Comparison of ENCODE assay signal across 9 cellular contexts in genomic region chr2:27888790-27889189, GRCh38. TPM values are rescaled to one million over a fixed set of nuclear protein-coding genes. Genes with fewer than 3 reads are reported as not detected.
DNase-seq lines count a peak whose midpoint lies in the region; ATAC-seq, FAIRE-seq and TF ChIP-seq lines count a peak whose summit lies in the region.
"Had no signal": no experiment of that assay in that cellular context is flagged by ENCODE, and none has a peak within 500 bp of the region (broad histone marks: within the 10 kb centered on the region; RNA-seq: fewer than 3 reads in every experiment).

No MANE protein-coding gene starts in this region.

- peak overlapping the region; percentile 65 to 88 for H3K9ac ChIP-seq in liver (ENCODE audit: low read depth in 1 of 2, low read length in 2 of 2)

- WGBS in right cardiac atrium, result 46% methylated on average over 3 of the region's 3 CpGs
- WGBS in liver, result 61% methylated on average over 3 of the region's 3 CpGs
- WGBS in pancreas, 2 donors, result 53 to 56% methylated on average over 3 of the region's 3 CpGs

- intact Hi-C loops in right cardiac atrium (cut with DNase I), result no loop called here
- intact Hi-C loops in ascending aorta (cut with DNase I), result loop anchor here (5.0 kb wide), 1 partner anchor 454 kb away; no protein-coding TSS in a partner anchor
- intact Hi-C loops in pancreas (cut with DNase I), result no loop called here

- TF ChIP-seq RAD21 in liver (IDR thresholded peaks at IDR 0.05), result no peak

- no peak for FAIRE-seq in pancreas (lab: Jason Lieb, UNC)

- H3K9me3 ChIP-seq in right atrium auricular region (no peaks in the 10 kb centered on the region), right cardiac atrium (ENCODE audit: control insufficient read depth, low read length) (no peaks in the 10 kb centered on the region), ascending aorta (no peaks in the 10 kb centered on the region), liver (ENCODE audit: control insufficient read depth in 4 of 4, low read length in 3 of 4) (no peaks in the 10 kb centered on the region), pancreas (no peaks in the 10 kb centered on the region)

- H3K27me3 ChIP-seq in right atrium auricular region, result no peaks in the 10 kb centered on the region
- H3K27me3 ChIP-seq in right cardiac atrium (ENCODE audit: control insufficient read depth, insufficient read depth), result no peaks in the 10 kb centered on the region
- H3K27me3 ChIP-seq in ascending aorta, result no peaks in the 10 kb centered on the region
- H3K27me3 ChIP-seq in liver (ENCODE audit: control insufficient read depth in 4 of 4, insufficient read depth in 4 of 4, low read length in 3 of 4), result no peaks in the 10 kb centered on the region
- H3K27me3 ChIP-seq in pancreas, result no peaks in the 10 kb centered on the region

- DNase-seq in right atrium auricular region (ENCODE audit: low spot score) (no peak), right cardiac atrium (no peak), ascending aorta (ENCODE audit: low spot score in 2 of 2) (no peak), pancreas (no peak), NCI-H446 (lab: John Stamatoyannopoulos, UW) (no peak), COR-L47 (lab: John Stamatoyannopoulos, UW) (no peak), Kasumi-1 (lab: John Stamatoyannopoulos, UW) (no peak)
- DNase-seq: cortex of kidney had no signal

- H3K27ac ChIP-seq in right atrium auricular region, result peak overlapping the region; percentile 96 to 98
- no peak overlapping the region for H3K27ac ChIP-seq in right cardiac atrium (ENCODE audit: low read length)
- H3K27ac ChIP-seq in ascending aorta, result peak overlapping the region; percentile 90 to 95
- peak overlapping the region; percentile 99 for H3K27ac ChIP-seq in liver (ENCODE audit: low read depth in 1 of 2, low read length in 2 of 2)
- H3K27ac ChIP-seq in pancreas, result no peak overlapping the region

- ATAC-seq in right cardiac atrium, result no peak
- no peak for ATAC-seq in pancreas

- H3K36me3 ChIP-seq in right atrium auricular region, result no peaks in the 10 kb centered on the region
- no peaks in the 10 kb centered on the region for H3K36me3 ChIP-seq in ascending aorta
- H3K36me3 ChIP-seq in liver (ENCODE audit: control insufficient read depth in 4 of 4, insufficient read depth in 3 of 4, low read depth in 1 of 4, low read length in 3 of 4), result no peaks in the 10 kb centered on the region
- no peaks in the 10 kb centered on the region for H3K36me3 ChIP-seq in pancreas

- TF ChIP-seq CTCF in right atrium auricular region (IDR thresholded peaks at IDR 0.05), result no peak
- TF ChIP-seq CTCF in ascending aorta (IDR thresholded peaks at IDR 0.05), result no peak
- TF ChIP-seq CTCF in liver (IDR thresholded peaks at IDR 0.05; ENCODE audit: low read depth, low read length, missing input control), result no peak
- no peak for TF ChIP-seq CTCF in pancreas (IDR thresholded peaks at IDR 0.05)

- H3K4me1 ChIP-seq in right atrium auricular region (peaks cover 0 to 24% of the 10 kb centered on the region in 2 donors), right cardiac atrium (ENCODE audit: control insufficient read depth, insufficient read depth, low read length) (no peaks in the 10 kb centered on the region), ascending aorta (peaks cover 0 to 21% of the 10 kb centered on the region in 2 donors), liver (ENCODE audit: control insufficient read depth in 4 of 4, insufficient read depth in 4 of 4, low read length in 3 of 4) (peaks cover 4 to 27% (median 10%) of the 10 kb centered on the region in 4 donors), pancreas (peaks cover 0 to 13% (median 11%) of the 10 kb centered on the region in 3 donors)

- H3K4me3 ChIP-seq in right atrium auricular region (no peak overlapping the region), right cardiac atrium (ENCODE audit: low read length) (no peak overlapping the region), ascending aorta (peak overlapping the region; percentile 69 to 72), liver (ENCODE audit: low read depth in 1 of 3, low read length in 3 of 3) (peak overlapping the region in 2 of 3 donors; percentile 97 to 98), pancreas (peak overlapping the region in 1 of 4 donors; percentile 65)

TF ChIP-seq in liver, 16 proteins besides CTCF, POLR2A, EP300 and RAD21:
- TF ChIP-seq JUND (IDR thresholded peaks at IDR 0.05), result no peak
- no peak for TF ChIP-seq MAX (IDR thresholded peaks at IDR 0.05)
- TF ChIP-seq ATF3 (IDR thresholded peaks at IDR 0.05), result no peak
- TF ChIP-seq ZBTB33 (IDR thresholded peaks at IDR 0.05), result no peak
- TF ChIP-seq HNF4A (conservative IDR thresholded peaks at IDR 0.05), result no peak
- TF ChIP-seq EGR1 (IDR thresholded peaks at IDR 0.05; ENCODE audit: low read depth in 2 of 2), result no peak
- no peak for TF ChIP-seq GABPA (IDR thresholded peaks at IDR 0.05 in 1 of 2, conservative IDR thresholded peaks at IDR 0.05 in 1 of 2)
- no peak for TF ChIP-seq REST (IDR thresholded peaks at IDR 0.05)
- TF ChIP-seq FOXA2 (IDR thresholded peaks at IDR 0.05), result no peak
- TF ChIP-seq HNF4G (IDR thresholded peaks at IDR 0.05), result no peak
- no peak for TF ChIP-seq SP1 (IDR thresholded peaks at IDR 0.05)
- TF ChIP-seq FOXA1 (IDR thresholded peaks at IDR 0.05), result no peak

RNA-seq across cellular contexts. Expression of gene RBKS, which starts 1.4 kb away (rescaled TPM):
- 1 to 10 TPM; 1.6 to 2.1 TPM for total RNA-seq in right atrium auricular region
- 1 to 10 TPM; 1.4 to 3.9 (median 2.6) TPM for total RNA-seq in right cardiac atrium
- 3.4 TPM for polyA plus RNA-seq in right cardiac atrium
- not detected for total RNA-seq in ascending aorta
- total RNA-seq in liver, result 10 to 100 TPM in 1 of 2 donors, 1 to 10 TPM in 1; 6.3 to 14.6 TPM
- 10 to 100 TPM; 15.8 to 18.8 TPM for polyA plus RNA-seq in liver
- total RNA-seq in pancreas, result 1 to 10 TPM; 1.8 to 3.4 (median 2.4) TPM
- polyA plus RNA-seq in pancreas, result 1 to 10 TPM; 1.5 to 3.9 TPM

RNA-seq across cellular contexts. Expression of gene BABAM2, which starts 1.7 kb away (rescaled TPM):
- 10 to 100 TPM; 58.8 to 60.6 TPM for total RNA-seq in right atrium auricular region
- total RNA-seq in right cardiac atrium, result 10 to 100 TPM; 63.8 to 65.2 (median 64.2) TPM
- 45.2 TPM for polyA plus RNA-seq in right cardiac atrium
- total RNA-seq in ascending aorta, result 19.6 TPM
- 10 to 100 TPM in 1 of 2 donors, 1 to 10 TPM in 1; 9.9 to 13.6 TPM for total RNA-seq in liver
- 10 to 100 TPM; 14.2 to 17.0 TPM for polyA plus RNA-seq in liver
- 10 to 100 TPM; 12.7 to 21.3 (median 16.3) TPM for total RNA-seq in pancreas
- 10 to 100 TPM in 1 of 2 donors, 1 to 10 TPM in 1; 9.4 to 15.5 TPM for polyA plus RNA-seq in pancreas

Comparison
In these comparisons a context has a peak if more than half of its experiments do, and no peak if none do; other contexts are left out.
1. H3K27ac ChIP-seq: peak in right atrium auricular region (2 of 2), ascending aorta (2 of 2) and liver (2 of 2); none in right cardiac atrium (single experiment) and pancreas (0 of 4).
2. H3K4me3 ChIP-seq: peak in ascending aorta (2 of 2) and liver (2 of 3); none in right atrium auricular region (0 of 2) and right cardiac atrium (single experiment).